8 cellular contexts compared by ENCODE assay signal in the genomic region with DNA sequence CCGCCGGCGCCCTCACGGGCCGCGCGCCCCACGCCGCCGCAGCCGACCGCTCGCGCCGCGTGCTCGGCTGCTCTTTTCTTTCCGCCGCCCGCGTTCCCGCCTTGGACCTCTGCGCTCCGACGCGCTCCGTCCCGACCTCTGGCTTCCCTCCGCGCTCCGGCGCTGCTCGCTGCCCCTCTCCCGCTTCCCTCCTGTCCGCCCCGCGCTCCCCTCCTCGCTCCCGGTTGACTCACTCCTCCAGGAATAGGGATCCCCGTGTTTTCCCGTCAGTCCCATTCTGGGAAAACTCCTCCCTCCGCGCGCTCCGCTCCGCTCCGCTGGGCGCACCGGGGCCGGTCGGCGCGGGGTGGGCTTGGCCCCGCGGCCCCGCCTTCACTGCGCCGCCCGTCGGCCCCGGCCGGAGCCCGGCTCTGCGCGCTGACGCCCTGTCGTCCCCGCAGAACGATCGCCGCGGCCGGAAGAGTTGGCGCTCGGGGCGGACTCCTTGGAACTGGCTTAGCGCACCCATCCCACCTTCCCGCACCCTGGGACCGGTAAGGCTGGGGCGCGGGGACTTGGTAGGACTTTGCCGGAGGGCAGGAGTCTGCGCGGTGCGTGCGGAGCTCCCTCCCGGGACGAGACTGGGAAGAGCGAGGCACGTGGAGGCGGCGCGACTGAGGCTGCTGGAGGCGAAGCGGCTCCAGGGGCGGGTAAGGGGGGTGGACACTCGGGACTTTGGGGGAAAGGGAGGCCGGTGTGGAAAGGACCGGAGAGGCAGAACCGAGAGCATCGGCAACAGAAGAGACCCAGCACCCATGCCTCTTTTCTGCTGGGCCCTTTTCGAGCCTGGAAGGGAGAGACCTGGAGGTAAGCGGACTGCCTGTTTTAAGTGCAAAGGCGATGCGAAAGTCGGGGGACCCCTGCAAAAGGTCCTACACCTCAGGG. TPM values are rescaled to one million over a fixed set of nuclear protein-coding genes. Genes with fewer than 3 reads are reported as not detected.
DNase-seq lines count a peak whose midpoint lies in the region; ATAC-seq and TF ChIP-seq lines count a peak whose summit lies in the region.

No MANE protein-coding gene starts in this region.

- peaks cover 12 to 18% of the 10 kb centered on the region in 2 donors for H3K4me1 ChIP-seq in mucosa of rectum (ENCODE audit: control insufficient read depth in 2 of 2, insufficient read depth in 2 of 2, low read length in 2 of 2)

- H3K27ac ChIP-seq in HL-60 (replicated peaks) (no peak overlapping the region), mucosa of rectum (ENCODE audit: low read depth in 2 of 2, low read length in 2 of 2) (peak overlapping the region; percentile 34 to 43)

- H3K4me1 Mint-ChIP-seq in T-helper 17 cell, result peaks cover 7% of the 10 kb centered on the region

- H3K36me3 Mint-ChIP-seq in T-helper 17 cell (ENCODE audit: low read depth), result peaks cover 10% of the 10 kb centered on the region

- peaks cover 68% of the 10 kb centered on the region for H3K27me3 Mint-ChIP-seq in T-helper 17 cell

- TF ChIP-seq CTCF in HL-60 (IDR thresholded peaks at IDR 0.05; ENCODE audit: insufficient read depth, low read length) (no peak), epithelial cell of esophagus (IDR thresholded peaks at IDR 0.05; ENCODE audit: insufficient read depth, low read depth, low read length, missing control alignments) (no peak)

- ATAC-seq in T-helper 17 cell (no peak), HG02588 (IDR thresholded peaks at IDR 0.05; ENCODE audit: unreplicated experiment) (no peak)

- DNase-seq in DMS79 treated with DMSO at 0.1 percent for 48 hours (lab: John Stamatoyannopoulos, UW) (peak; percentile 29), HL-60 (ENCODE audit: low read depth in 1 of 2, low spot score in 1 of 2) (no peak), T-helper 17 cell (no peak), epithelial cell of esophagus (ENCODE audit: low read depth) (peak; percentile 59), T-helper 9 cell (no peak), DMS153 (lab: John Stamatoyannopoulos, UW) (no peak)

- no peaks in the 10 kb centered on the region for H3K9me3 ChIP-seq in T-helper 17 cell (ENCODE audit: control insufficient read depth, low read length, poor library complexity, severe bottlenecking)
- no peaks in the 10 kb centered on the region for H3K9me3 ChIP-seq in mucosa of rectum (ENCODE audit: control insufficient read depth in 2 of 2, low read length in 2 of 2)

- H3K4me3 ChIP-seq in HL-60 (replicated peaks; ENCODE audit: insufficient read depth, low read length) (peak overlapping the region; percentile 15), epithelial cell of esophagus (ENCODE audit: low read length) (peak overlapping the region; percentile 67), mucosa of rectum (ENCODE audit: low read length in 2 of 2) (peak overlapping the region; percentile 67 to 69)

- peak overlapping the region; percentile 51 to 60 for H3K9ac ChIP-seq in mucosa of rectum (ENCODE audit: low read depth in 1 of 2, low read length in 2 of 2)

- peak overlapping the region; percentile 81 for H3K4me3 Mint-ChIP-seq in T-helper 17 cell

- no peaks in the 10 kb centered on the region for H3K36me3 ChIP-seq in mucosa of rectum (ENCODE audit: control insufficient read depth in 2 of 2, insufficient read depth in 2 of 2, low read length in 2 of 2)

- H3K27ac Mint-ChIP-seq in T-helper 17 cell, result no peak overlapping the region

- H3K27me3 ChIP-seq in HL-60 (ENCODE audit: insufficient read depth, poor library complexity, severe bottlenecking) (peaks cover 48% of the 10 kb centered on the region), mucosa of rectum (ENCODE audit: control insufficient read depth in 2 of 2, insufficient read depth in 2 of 2, low read length in 2 of 2) (peaks cover 4 to 5% of the 10 kb centered on the region in 2 donors)

RNA-seq across cellular contexts. Expression of a gene that starts 0.6 kb away (rescaled TPM):
- not detected for total RNA-seq in T-helper 17 cell

Comparison
In these comparisons a context has a peak if more than half of its experiments do, and no peak if none do; other contexts are left out.
1. DNase-seq: peak in DMS79 treated with DMSO at 0.1 percent for 48 hours (single experiment) and epithelial cell of esophagus (single experiment); none in HL-60 (0 of 2), T-helper 17 cell (0 of 3), T-helper 9 cell (single experiment) and DMS153 (single experiment).
2. H3K4me3 ChIP-seq: peak in every context shown above with its lines; median percentile 68 in mucosa of rectum; 67 in epithelial cell of esophagus; 15 in HL-60.